8 cellular contexts compared by ENCODE assay signal in genomic region chr5:140690941-140691924, GRCh38.
DNase-seq lines count a peak whose midpoint lies in the region; ATAC-seq and TF ChIP-seq lines count a peak whose summit lies in the region.

TSS of gene HARS1 (minus strand) at chr5:140691370. CDS start at chr5:140691304, 66 bp downstream.
TSS of gene HARS2 (plus strand) at chr5:140691455. CDS start at chr5:140691649, 194 bp downstream.

- ATAC-seq in HG03432 (IDR thresholded peaks at IDR 0.05; ENCODE audit: unreplicated experiment), result peak; percentile 98

- peak; percentile 97 for TF ChIP-seq POLR2A in GM19099 (IDR thresholded peaks at IDR 0.05; ENCODE audit: extremely low read depth, insufficient read length, low read depth)

- H3K27ac ChIP-seq in cingulate gyrus (ENCODE audit: low read depth, low read length), result peak within 1 kb of the TSS; percentile 84

- DNase-seq in AML-193 (lab: John Stamatoyannopoulos, UW), result peak; percentile 87 to 92
- peak; percentile 83 for DNase-seq in NCI-H510A (lab: John Stamatoyannopoulos, UW)
- peak; percentile 75 to 78 for DNase-seq in activated CD4-positive, alpha-beta T cell treated with anti-CD3 and anti-CD28 coated beads for 4 hours
- peak; percentile 92 for DNase-seq in kidney glomerular epithelial cell (lab: John Stamatoyannopoulos, UW)
- peak; percentile 54 to 59 for DNase-seq in stimulated activated CD4-positive, alpha-beta T cell treated with anti-CD3 and anti-CD28 coated beads, Interleukin-1b, Interleukin-23, amount 100 ng/mL, for 1 hour (ENCODE audit: low read depth in 2 of 2)

Comparison
In these comparisons a context has a peak if more than half of its experiments do, and no peak if none do; other contexts are left out.
1. Peak in every context shown above with its lines: DNase-seq, ATAC-seq and H3K27ac ChIP-seq.